Comparison of ENCODE assay signal across 1 cellular context in the genomic region with DNA sequence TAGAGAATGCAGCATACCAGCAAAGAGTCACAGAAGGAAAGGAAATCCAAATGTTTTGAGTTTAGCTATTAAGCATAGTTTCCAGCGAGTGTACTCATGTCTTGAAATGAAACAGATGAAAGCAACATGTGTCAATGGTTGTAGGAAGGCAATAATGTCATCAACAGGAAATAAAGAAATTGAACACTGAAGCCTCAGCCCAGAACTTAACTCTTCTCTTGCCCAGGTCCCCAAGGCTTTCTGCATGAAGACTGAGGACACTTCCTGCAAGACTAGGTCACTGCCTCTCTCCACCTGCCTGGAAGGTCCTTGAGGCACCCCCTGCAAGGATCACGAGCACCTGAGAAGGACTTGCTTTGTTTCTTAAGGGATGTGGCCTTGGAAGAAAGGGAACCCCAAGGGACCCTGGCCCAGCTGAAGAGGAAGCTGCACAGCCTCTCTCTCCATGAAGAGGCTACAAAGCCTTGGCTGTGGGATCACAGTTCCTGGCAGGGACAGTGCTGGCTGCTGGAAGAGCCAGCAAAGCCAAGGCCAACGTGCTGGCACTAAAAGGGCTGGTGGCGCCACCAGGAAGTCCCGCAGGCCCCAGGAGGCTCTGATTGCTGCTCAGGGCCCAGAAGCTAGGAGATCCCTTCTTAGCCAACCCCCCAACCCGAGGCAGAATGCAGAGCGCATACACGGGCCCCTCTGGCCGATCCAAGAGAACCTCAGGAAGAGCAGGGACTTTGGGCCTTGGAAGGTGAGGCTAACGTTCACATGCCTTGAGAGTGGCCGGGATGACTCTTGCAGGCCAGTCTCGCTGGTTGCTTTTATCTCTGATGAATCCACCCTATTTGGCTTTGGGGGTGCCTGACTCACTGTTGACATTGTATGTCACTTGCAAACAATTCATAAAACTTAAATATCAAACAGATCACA.
TF ChIP-seq lines count a peak whose summit lies in the region.

No MANE protein-coding gene starts in this region.

TF ChIP-seq in GM23338, 12 proteins besides CTCF, POLR2A, EP300 and RAD21 (continued from another document):
- TF ChIP-seq REST (IDR thresholded peaks at IDR 0.05; ENCODE audit: unreplicated experiment) (no peak), POLR2AphosphoS5 (IDR thresholded peaks at IDR 0.05; ENCODE audit: low read depth) (no peak), JUNB (IDR thresholded peaks at IDR 0.05; ENCODE audit: unreplicated experiment) (no peak), STAT1 (IDR thresholded peaks at IDR 0.05; ENCODE audit: unreplicated experiment) (no peak), ZNF114 (CRISPR knock-in tag; IDR thresholded peaks at IDR 0.05) (no peak), EZH2 (IDR thresholded peaks at IDR 0.05; ENCODE audit: low read depth, unreplicated experiment) (no peak)
- TF ChIP-seq, protein P1, sequence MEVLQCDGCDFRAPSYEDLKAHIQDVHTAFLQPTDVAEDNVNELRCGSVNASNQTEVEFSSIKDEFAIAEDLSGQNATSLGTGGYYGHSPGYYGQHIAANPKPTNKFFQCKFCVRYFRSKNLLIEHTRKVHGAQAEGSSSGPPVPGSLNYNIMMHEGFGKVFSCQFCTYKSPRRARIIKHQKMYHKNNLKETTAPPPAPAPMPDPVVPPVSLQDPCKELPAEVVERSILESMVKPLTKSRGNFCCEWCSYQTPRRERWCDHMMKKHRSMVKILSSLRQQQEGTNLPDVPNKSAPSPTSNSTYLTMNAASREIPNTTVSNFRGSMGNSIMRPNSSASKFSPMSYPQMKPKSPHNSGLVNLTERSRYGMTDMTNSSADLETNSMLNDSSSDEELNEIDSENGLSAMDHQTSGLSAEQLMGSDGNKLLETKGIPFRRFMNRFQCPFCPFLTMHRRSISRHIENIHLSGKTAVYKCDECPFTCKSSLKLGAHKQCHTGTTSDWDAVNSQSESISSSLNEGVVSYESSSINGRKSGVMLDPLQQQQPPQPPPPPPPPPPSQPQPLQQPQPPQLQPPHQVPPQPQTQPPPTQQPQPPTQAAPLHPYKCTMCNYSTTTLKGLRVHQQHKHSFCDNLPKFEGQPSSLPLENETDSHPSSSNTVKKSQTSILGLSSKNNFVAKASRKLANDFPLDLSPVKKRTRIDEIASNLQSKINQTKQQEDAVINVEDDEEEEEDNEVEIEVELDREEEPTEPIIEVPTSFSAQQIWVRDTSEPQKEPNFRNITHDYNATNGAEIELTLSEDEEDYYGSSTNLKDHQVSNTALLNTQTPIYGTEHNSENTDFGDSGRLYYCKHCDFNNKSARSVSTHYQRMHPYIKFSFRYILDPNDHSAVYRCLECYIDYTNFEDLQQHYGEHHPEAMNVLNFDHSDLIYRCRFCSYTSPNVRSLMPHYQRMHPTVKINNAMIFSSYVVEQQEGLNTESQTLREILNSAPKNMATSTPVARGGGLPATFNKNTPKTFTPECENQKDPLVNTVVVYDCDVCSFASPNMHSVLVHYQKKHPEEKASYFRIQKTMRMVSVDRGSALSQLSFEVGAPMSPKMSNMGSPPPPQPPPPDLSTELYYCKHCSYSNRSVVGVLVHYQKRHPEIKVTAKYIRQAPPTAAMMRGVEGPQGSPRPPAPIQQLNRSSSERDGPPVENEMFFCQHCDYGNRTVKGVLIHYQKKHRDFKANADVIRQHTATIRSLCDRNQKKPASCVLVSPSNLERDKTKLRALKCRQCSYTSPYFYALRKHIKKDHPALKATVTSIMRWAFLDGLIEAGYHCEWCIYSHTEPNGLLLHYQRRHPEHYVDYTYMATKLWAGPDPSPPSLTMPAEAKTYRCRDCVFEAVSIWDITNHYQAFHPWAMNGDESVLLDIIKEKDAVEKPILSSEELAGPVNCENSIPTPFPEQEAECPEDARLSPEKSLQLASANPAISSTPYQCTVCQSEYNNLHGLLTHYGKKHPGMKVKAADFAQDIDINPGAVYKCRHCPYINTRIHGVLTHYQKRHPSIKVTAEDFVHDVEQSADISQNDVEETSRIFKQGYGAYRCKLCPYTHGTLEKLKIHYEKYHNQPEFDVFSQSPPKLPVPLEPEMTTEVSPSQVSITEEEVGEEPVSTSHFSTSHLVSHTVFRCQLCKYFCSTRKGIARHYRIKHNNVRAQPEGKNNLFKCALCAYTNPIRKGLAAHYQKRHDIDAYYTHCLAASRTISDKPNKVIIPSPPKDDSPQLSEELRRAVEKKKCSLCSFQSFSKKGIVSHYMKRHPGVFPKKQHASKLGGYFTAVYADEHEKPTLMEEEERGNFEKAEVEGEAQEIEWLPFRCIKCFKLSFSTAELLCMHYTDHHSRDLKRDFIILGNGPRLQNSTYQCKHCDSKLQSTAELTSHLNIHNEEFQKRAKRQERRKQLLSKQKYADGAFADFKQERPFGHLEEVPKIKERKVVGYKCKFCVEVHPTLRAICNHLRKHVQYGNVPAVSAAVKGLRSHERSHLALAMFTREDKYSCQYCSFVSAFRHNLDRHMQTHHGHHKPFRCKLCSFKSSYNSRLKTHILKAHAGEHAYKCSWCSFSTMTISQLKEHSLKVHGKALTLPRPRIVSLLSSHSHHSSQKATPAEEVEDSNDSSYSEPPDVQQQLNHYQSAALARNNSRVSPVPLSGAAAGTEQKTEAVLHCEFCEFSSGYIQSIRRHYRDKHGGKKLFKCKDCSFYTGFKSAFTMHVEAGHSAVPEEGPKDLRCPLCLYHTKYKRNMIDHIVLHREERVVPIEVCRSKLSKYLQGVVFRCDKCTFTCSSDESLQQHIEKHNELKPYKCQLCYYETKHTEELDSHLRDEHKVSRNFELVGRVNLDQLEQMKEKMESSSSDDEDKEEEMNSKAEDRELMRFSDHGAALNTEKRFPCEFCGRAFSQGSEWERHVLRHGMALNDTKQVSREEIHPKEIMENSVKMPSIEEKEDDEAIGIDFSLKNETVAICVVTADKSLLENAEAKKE (CRISPR knock-in tag; IDR thresholded peaks at IDR 0.05) = no peak
TF ChIP-seq in GM23338: peak in this region for 0.
